Comparison of ENCODE assay signal across 16 cellular contexts in genomic region chr3:2713923-2714322, GRCh38.
DNase-seq lines count a peak whose midpoint lies in the region; ATAC-seq and TF ChIP-seq lines count a peak whose summit lies in the region.
"Had no signal": no experiment of that assay in that cellular context is flagged by ENCODE, and none has a peak within 500 bp of the region (broad histone marks: within the 10 kb centered on the region; RNA-seq: fewer than 3 reads in every experiment).

No MANE protein-coding gene starts in this region.

- H3K9me3 ChIP-seq in DOHH2 (ENCODE audit: control insufficient read depth, insufficient read depth, low read length) = no peaks in the 10 kb centered on the region
- H3K9me3 ChIP-seq: ovary, SJSA1 had no signal

- H3K79me2 ChIP-seq in DOHH2 (ENCODE audit: control insufficient read depth, low read length) = no peaks in the 10 kb centered on the region

- no peak for ATAC-seq in GM21825 (IDR thresholded peaks at IDR 0.05; ENCODE audit: unreplicated experiment)
- ATAC-seq: stimulated activated memory B cell treated with anti-CD40 and anti-IgM and Interleukin-4, amounts not matched to agents 10 μg/mL and 1 μg/mL and 100 μg/mL, for 72 hours had no signal

- H3K36me3 ChIP-seq in DOHH2 (ENCODE audit: control insufficient read depth, low read length) = no peaks in the 10 kb centered on the region
- H3K36me3 ChIP-seq: ovary, SJSA1 had no signal

- H3K4me3 ChIP-seq in DOHH2 (ENCODE audit: low read length) (no peak overlapping the region), epithelial cell of proximal tubule (ENCODE audit: low read depth, low read length) (no peak overlapping the region)
- H3K4me3 ChIP-seq: ovary, SJSA1 had no signal

- TF ChIP-seq CTCF in 22Rv1 (IDR thresholded peaks at IDR 0.05) (peak; percentile 75), DOHH2 (IDR thresholded peaks at IDR 0.05; ENCODE audit: low read depth, low read length, poor library complexity, severe bottlenecking) (peak; percentile 42), epithelial cell of proximal tubule (conservative IDR thresholded peaks at IDR 0.05; ENCODE audit: low read depth, low read length) (peak; percentile 67)

- no peaks in the 10 kb centered on the region for H3K4me1 ChIP-seq in DOHH2 (ENCODE audit: control insufficient read depth, low read length)
- H3K4me1 ChIP-seq: SJSA1 had no signal

- no peak overlapping the region for H3K4me2 ChIP-seq in DOHH2 (ENCODE audit: low read length)

- H3K27me3 ChIP-seq in DOHH2 (ENCODE audit: control insufficient read depth, low read length) = no peaks in the 10 kb centered on the region
- H3K27me3 ChIP-seq: ovary, SJSA1 had no signal

- H3K9me2 ChIP-seq in DOHH2 (replicated peaks; ENCODE audit: control insufficient read depth, low read length) = no peaks in the 10 kb centered on the region

- DNase-seq in NAMALWA (ENCODE audit: low spot score) = peak; percentile 24
- DNase-seq in epithelial cell of proximal tubule (ENCODE audit: low read depth) = no peak
- no peak for DNase-seq in DMS114 treated with DMSO at 0.1 percent for 48 hours (lab: John Stamatoyannopoulos, UW; ENCODE audit: unreplicated experiment)
- DNase-seq in effector CD4-positive, alpha-beta T cell = no peak
- DNase-seq in GM19238 (ENCODE audit: insufficient read length, low spot score) = no peak
- DNase-seq: amniotic stem cell; effector memory CD4-positive, alpha-beta T cell; head of caudate nucleus; KG1; NCI-H446; ovary had no signal

- H4K20me1 ChIP-seq in DOHH2 (ENCODE audit: control insufficient read depth, insufficient read depth, low read depth, low read length) = no peaks in the 10 kb centered on the region

- H3F3A ChIP-seq in DOHH2 (ENCODE audit: control insufficient read depth, insufficient read depth) = no peaks in the 10 kb centered on the region

- H3K27ac ChIP-seq in 22Rv1 = no peak overlapping the region
- H3K27ac ChIP-seq in DOHH2 (ENCODE audit: low read depth, low read length) = no peak overlapping the region
- H3K27ac ChIP-seq: ovary, SJSA1 had no signal
